In the genomic region with DNA sequence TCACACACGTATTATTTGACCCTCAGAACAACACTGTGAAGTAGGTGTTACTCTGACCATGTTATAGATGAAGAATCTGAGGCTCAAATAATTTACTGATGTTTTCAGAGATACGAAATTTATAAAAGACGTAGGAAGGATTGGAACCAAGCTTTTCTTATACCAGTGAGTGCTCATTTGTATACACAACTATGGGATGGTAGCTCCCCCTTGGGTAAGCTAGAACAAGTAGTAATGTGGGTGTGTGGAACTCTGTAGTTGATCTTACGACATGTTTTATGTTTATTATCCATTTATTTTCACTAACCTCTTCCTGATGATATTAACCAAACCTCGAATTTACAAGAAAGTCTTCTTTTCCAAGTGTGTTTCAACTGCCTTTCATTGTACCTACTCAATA, we compare ENCODE assay signal across 3 cellular contexts.
TF ChIP-seq lines count a peak whose summit lies in the region.

No MANE protein-coding gene starts in this region.

TF ChIP-seq in liver, 16 proteins besides CTCF, POLR2A, EP300 and RAD21 (continued from another document):
- TF ChIP-seq, protein P1, sequence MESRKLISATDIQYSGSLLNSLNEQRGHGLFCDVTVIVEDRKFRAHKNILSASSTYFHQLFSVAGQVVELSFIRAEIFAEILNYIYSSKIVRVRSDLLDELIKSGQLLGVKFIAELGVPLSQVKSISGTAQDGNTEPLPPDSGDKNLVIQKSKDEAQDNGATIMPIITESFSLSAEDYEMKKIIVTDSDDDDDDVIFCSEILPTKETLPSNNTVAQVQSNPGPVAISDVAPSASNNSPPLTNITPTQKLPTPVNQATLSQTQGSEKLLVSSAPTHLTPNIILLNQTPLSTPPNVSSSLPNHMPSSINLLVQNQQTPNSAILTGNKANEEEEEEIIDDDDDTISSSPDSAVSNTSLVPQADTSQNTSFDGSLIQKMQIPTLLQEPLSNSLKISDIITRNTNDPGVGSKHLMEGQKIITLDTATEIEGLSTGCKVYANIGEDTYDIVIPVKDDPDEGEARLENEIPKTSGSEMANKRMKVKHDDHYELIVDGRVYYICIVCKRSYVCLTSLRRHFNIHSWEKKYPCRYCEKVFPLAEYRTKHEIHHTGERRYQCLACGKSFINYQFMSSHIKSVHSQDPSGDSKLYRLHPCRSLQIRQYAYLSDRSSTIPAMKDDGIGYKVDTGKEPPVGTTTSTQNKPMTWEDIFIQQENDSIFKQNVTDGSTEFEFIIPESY (IDR thresholded peaks at IDR 0.05), result no peak
- no peak for TF ChIP-seq GABPA (IDR thresholded peaks at IDR 0.05 in 1 of 2, conservative IDR thresholded peaks at IDR 0.05 in 1 of 2)
- TF ChIP-seq JUND (IDR thresholded peaks at IDR 0.05), result no peak
- TF ChIP-seq RXRA (IDR thresholded peaks at IDR 0.05), result no peak
- no peak for TF ChIP-seq HNF4A (conservative IDR thresholded peaks at IDR 0.05)
- no peak for TF ChIP-seq EGR1 (IDR thresholded peaks at IDR 0.05; ENCODE audit: low read depth in 2 of 2)
- TF ChIP-seq FOXA1 (IDR thresholded peaks at IDR 0.05), result no peak
- no peak for TF ChIP-seq FOXA2 (IDR thresholded peaks at IDR 0.05)
- TF ChIP-seq, protein P2, sequence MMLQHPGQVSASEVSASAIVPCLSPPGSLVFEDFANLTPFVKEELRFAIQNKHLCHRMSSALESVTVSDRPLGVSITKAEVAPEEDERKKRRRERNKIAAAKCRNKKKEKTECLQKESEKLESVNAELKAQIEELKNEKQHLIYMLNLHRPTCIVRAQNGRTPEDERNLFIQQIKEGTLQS (IDR thresholded peaks at IDR 0.05), result no peak

TF ChIP-seq in HepG2, 621 proteins besides CTCF, POLR2A, EP300 and RAD21 (continues in another document):
- TF ChIP-seq FOXO4 (CRISPR knock-in tag; conservative IDR thresholded peaks at IDR 0.05), result no peak
- TF ChIP-seq HOXA3 (CRISPR knock-in tag; IDR thresholded peaks at IDR 0.05), result no peak
- no peak for TF ChIP-seq ZHX2 (IDR thresholded peaks at IDR 0.05; ENCODE audit: low read depth)
- no peak for TF ChIP-seq ZHX2 (CRISPR knock-in tag; IDR thresholded peaks at IDR 0.05; ENCODE audit: borderline replicate concordance)
- no peak for TF ChIP-seq MXI1 (IDR thresholded peaks at IDR 0.05; ENCODE audit: borderline replicate concordance, low read depth, low read length)
- TF ChIP-seq MNT (IDR thresholded peaks at IDR 0.05), result no peak
- TF ChIP-seq PAF1 (CRISPR knock-in tag; IDR thresholded peaks at IDR 0.05), result no peak
- TF ChIP-seq TCF12 (IDR thresholded peaks at IDR 0.05), result no peak
- TF ChIP-seq TCF12 (CRISPR knock-in tag; IDR thresholded peaks at IDR 0.05), result no peak
- no peak for TF ChIP-seq ZNF432 (CRISPR knock-in tag; IDR thresholded peaks at IDR 0.05; ENCODE audit: borderline replicate concordance)

TF ChIP-seq in GM12878, 131 proteins besides CTCF, POLR2A, EP300 and RAD21 (continued from another document):
- TF ChIP-seq PRDM15 (CRISPR knock-in tag; IDR thresholded peaks at IDR 0.05) (no peak), ASH2L (IDR thresholded peaks at IDR 0.05; ENCODE audit: borderline replicate concordance, low read depth) (no peak), SMARCA5 (IDR thresholded peaks at IDR 0.05) (no peak), ZNF622 (IDR thresholded peaks at IDR 0.05) (no peak), TCF12 (IDR thresholded peaks at IDR 0.05; ENCODE audit: low read depth, low read length) (no peak), CEBPZ (IDR thresholded peaks at IDR 0.05; ENCODE audit: low read depth, low read length) (no peak)
- TF ChIP-seq, protein P3, sequence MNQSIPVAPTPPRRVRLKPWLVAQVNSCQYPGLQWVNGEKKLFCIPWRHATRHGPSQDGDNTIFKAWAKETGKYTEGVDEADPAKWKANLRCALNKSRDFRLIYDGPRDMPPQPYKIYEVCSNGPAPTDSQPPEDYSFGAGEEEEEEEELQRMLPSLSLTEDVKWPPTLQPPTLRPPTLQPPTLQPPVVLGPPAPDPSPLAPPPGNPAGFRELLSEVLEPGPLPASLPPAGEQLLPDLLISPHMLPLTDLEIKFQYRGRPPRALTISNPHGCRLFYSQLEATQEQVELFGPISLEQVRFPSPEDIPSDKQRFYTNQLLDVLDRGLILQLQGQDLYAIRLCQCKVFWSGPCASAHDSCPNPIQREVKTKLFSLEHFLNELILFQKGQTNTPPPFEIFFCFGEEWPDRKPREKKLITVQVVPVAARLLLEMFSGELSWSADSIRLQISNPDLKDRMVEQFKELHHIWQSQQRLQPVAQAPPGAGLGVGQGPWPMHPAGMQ (IDR thresholded peaks at IDR 0.05; ENCODE audit: borderline replicate concordance), result no peak
TF ChIP-seq in GM12878: peak in this region for 0.
